ENCODE assay signal across 16 cellular contexts in genomic region chr3:144496116-144496835, GRCh38.
"Had no signal": no experiment of that assay in that cellular context is flagged by ENCODE, and none has a peak within 500 bp of the region (broad histone marks: within the 10 kb centered on the region; RNA-seq: fewer than 3 reads in every experiment).

No MANE protein-coding gene starts in this region.

- ATAC-seq: effector memory CD8-positive, alpha-beta T cell; psoas muscle; sciatic nerve; stimulated activated naive CD8-positive, alpha-beta T cell treated with anti-CD3 and anti-CD28 coated beads, Interleukin-15, amount 100 ng/mL, for 72 hours; upper lobe of right lung had no signal

- H3K27me3 Mint-ChIP-seq: activated CD4-positive, alpha-beta T cell treated with anti-CD3 and anti-CD28 coated beads, Interleukin-2, amount 10 ng/mL, durations not matched to agents 7 days and 5 days; activated naive CD8-positive, alpha-beta T cell treated with anti-CD3 and anti-CD28 coated beads, Interleukin-2, amount 10 ng/mL, durations not matched to agents 7 days and 5 days; dendritic cell treated with granulocyte-macrophage colony-stimulating factor and Interleukin-4, amounts not matched to agents 40 ng/mL and 50 ng/mL, for 4 days; effector memory CD8-positive, alpha-beta T cell; stimulated activated naive CD8-positive, alpha-beta T cell treated with anti-CD3 and anti-CD28 coated beads, Interleukin-15, amount 100 ng/mL, for 72 hours had no signal

- H3K9me3 Mint-ChIP-seq: activated CD4-positive, alpha-beta T cell treated with anti-CD3 and anti-CD28 coated beads, Interleukin-2, amount 10 ng/mL, durations not matched to agents 7 days and 5 days; activated naive CD8-positive, alpha-beta T cell treated with anti-CD3 and anti-CD28 coated beads, Interleukin-2, amount 10 ng/mL, durations not matched to agents 7 days and 5 days; activated T-helper 1 cell treated with anti-CD3 and anti-CD28 coated beads, Interleukin-12 subunit alpha, Interleukin-12 subunit beta, Interleukin-2, Interleukin-4 antibody, amounts not matched to agents 30 ng/mL and 10 ng/mL and 1 ng/mL, durations not matched to agents 14 hours and 24 hours and 36 hours; effector memory CD8-positive, alpha-beta T cell; stimulated activated naive CD8-positive, alpha-beta T cell treated with anti-CD3 and anti-CD28 coated beads, Interleukin-15, amount 100 ng/mL, for 72 hours had no signal

- H3K36me3 Mint-ChIP-seq: activated naive CD8-positive, alpha-beta T cell treated with anti-CD3 and anti-CD28 coated beads, Interleukin-2, amount 10 ng/mL, durations not matched to agents 7 days and 5 days had no signal

- DNase-seq: activated CD4-positive, alpha-beta T cell treated with anti-CD3 and anti-CD28 coated beads, Interleukin-2, amount 10 ng/mL, durations not matched to agents 7 days and 5 days; activated CD4-positive, CD25-positive, alpha-beta regulatory T cell; activated naive CD4-positive, alpha-beta T cell; activated naive CD8-positive, alpha-beta T cell treated with anti-CD3 and anti-CD28 coated beads, Interleukin-2, amount 10 ng/mL, durations not matched to agents 7 days and 5 days; brain microvascular endothelial cell; cerebellar nuclear complex; effector memory CD8-positive, alpha-beta T cell; psoas muscle; spleen; stimulated activated naive CD8-positive, alpha-beta T cell treated with anti-CD3 and anti-CD28 coated beads, Interleukin-15, amount 100 ng/mL, for 72 hours; testis; upper lobe of right lung had no signal

- H3K27ac Mint-ChIP-seq: activated CD4-positive, alpha-beta T cell treated with anti-CD3 and anti-CD28 coated beads, Interleukin-2, amount 10 ng/mL, durations not matched to agents 7 days and 5 days; activated naive CD8-positive, alpha-beta T cell treated with anti-CD3 and anti-CD28 coated beads, Interleukin-2, amount 10 ng/mL, durations not matched to agents 7 days and 5 days; activated T-helper 1 cell treated with anti-CD3 and anti-CD28 coated beads, Interleukin-12 subunit alpha, Interleukin-12 subunit beta, Interleukin-2, Interleukin-4 antibody, amounts not matched to agents 30 ng/mL and 10 ng/mL and 1 ng/mL, durations not matched to agents 14 hours and 24 hours and 36 hours; dendritic cell treated with granulocyte-macrophage colony-stimulating factor and Interleukin-4, amounts not matched to agents 40 ng/mL and 50 ng/mL, for 4 days; effector memory CD8-positive, alpha-beta T cell; stimulated activated naive CD8-positive, alpha-beta T cell treated with anti-CD3 and anti-CD28 coated beads, Interleukin-15, amount 100 ng/mL, for 72 hours had no signal

- FAIRE-seq: TTC549 had no signal

- H3K4me3 Mint-ChIP-seq: activated CD4-positive, alpha-beta T cell treated with anti-CD3 and anti-CD28 coated beads, Interleukin-2, amount 10 ng/mL, durations not matched to agents 7 days and 5 days; activated naive CD8-positive, alpha-beta T cell treated with anti-CD3 and anti-CD28 coated beads, Interleukin-2, amount 10 ng/mL, durations not matched to agents 7 days and 5 days; activated T-helper 1 cell treated with anti-CD3 and anti-CD28 coated beads, Interleukin-12 subunit alpha, Interleukin-12 subunit beta, Interleukin-2, Interleukin-4 antibody, amounts not matched to agents 30 ng/mL and 10 ng/mL and 1 ng/mL, durations not matched to agents 14 hours and 24 hours and 36 hours; dendritic cell treated with granulocyte-macrophage colony-stimulating factor and Interleukin-4, amounts not matched to agents 40 ng/mL and 50 ng/mL, for 4 days; effector memory CD8-positive, alpha-beta T cell; stimulated activated naive CD8-positive, alpha-beta T cell treated with anti-CD3 and anti-CD28 coated beads, Interleukin-15, amount 100 ng/mL, for 72 hours had no signal

- H3K4me1 Mint-ChIP-seq: activated CD4-positive, alpha-beta T cell treated with anti-CD3 and anti-CD28 coated beads, Interleukin-2, amount 10 ng/mL, durations not matched to agents 7 days and 5 days; activated naive CD8-positive, alpha-beta T cell treated with anti-CD3 and anti-CD28 coated beads, Interleukin-2, amount 10 ng/mL, durations not matched to agents 7 days and 5 days; stimulated activated naive CD8-positive, alpha-beta T cell treated with anti-CD3 and anti-CD28 coated beads, Interleukin-15, amount 100 ng/mL, for 72 hours had no signal
